In genomic region chr5:177987326-177987725, GRCh38 we compare ENCODE assay signal across 38 cellular contexts. TPM values are rescaled to one million over a fixed set of nuclear protein-coding genes. Genes with fewer than 3 reads are reported as not detected.
"Had no signal": no experiment of that assay in that cellular context is flagged by ENCODE, and none has a peak within 500 bp of the region (broad histone marks: within the 10 kb centered on the region; RNA-seq: fewer than 3 reads in every experiment).

No MANE protein-coding gene starts in this region.

- H3K27ac Mint-ChIP-seq: activated B cell treated with CpG ODN at 0.5 μM for 24 hours; activated CD4-positive, alpha-beta memory T cell treated with anti-CD3 and anti-CD28 coated beads for 36 hours; activated CD4-positive, alpha-beta T cell treated with anti-CD3 and anti-CD28 coated beads, Interleukin-2, amount 10 ng/mL, durations not matched to agents 7 days and 5 days; activated CD8-positive, alpha-beta T cell treated with anti-CD3 and anti-CD28 coated beads for 36 hours; activated naive CD4-positive, alpha-beta T cell treated with anti-CD3 and anti-CD28 coated beads for 36 hours; activated naive CD8-positive, alpha-beta T cell; activated naive CD8-positive, alpha-beta T cell treated with anti-CD3 and anti-CD28 coated beads, Interleukin-2, amount 10 ng/mL, durations not matched to agents 7 days and 5 days; activated naive CD8-positive, alpha-beta T cell treated with anti-CD3 and anti-CD28 coated beads, Interleukin-2, amount 50 U/mL, for 24 hours; activated T-cell treated with anti-CD3 and anti-CD28 coated beads, Interleukin-2, amount 50 U/mL, for 72 hours; activated T-helper 1 cell treated with anti-CD3 and anti-CD28 coated beads, Interleukin-12 subunit alpha, Interleukin-12 subunit beta, Interleukin-2, Interleukin-4 antibody, amounts not matched to agents 30 ng/mL and 10 ng/mL and 1 ng/mL, durations not matched to agents 14 hours and 24 hours and 36 hours; activated T-helper 17 cell treated with anti-CD3 and anti-CD28 coated beads, Interleukin-2, amount 50 U/mL, for 72 hours; brain; T-helper 1 cell treated with Interleukin-12 subunit alpha and Interleukin-12 subunit beta and Interleukin-4 antibody, amounts not matched to agents 30 μg/mL and 1 μg/mL, for 36 hours; T-helper 2 cell treated with Interferon-gamma antibody and Interleukin-4, amounts not matched to agents 5 μg/mL and 100 μg/mL, for 36 hours had no signal

- H3K27ac ChIP-seq: ascending aorta, cardiac muscle cell, VCaP had no signal

- H3K36me3 ChIP-seq: ascending aorta, cardiac muscle cell had no signal

- ATAC-seq: activated CD8-positive, alpha-beta T cell treated with anti-CD3 and anti-CD28 coated beads for 36 hours; activated naive CD8-positive, alpha-beta T cell treated with anti-CD3 and anti-CD28 coated beads, Interleukin-2, amount 50 U/mL, for 24 hours; activated T-cell treated with anti-CD3 and anti-CD28 coated beads, Interleukin-2, amount 50 U/mL, for 4 hours; activated T-cell treated with anti-CD3 and anti-CD28 coated beads, Interleukin-2, amount 50 U/mL, for 72 hours; activated T-helper 17 cell treated with anti-CD3 and anti-CD28 coated beads, Interleukin-2, amount 50 U/mL, for 72 hours had no signal

- H3K4me3 Mint-ChIP-seq: activated B cell treated with CpG ODN at 0.5 μM for 24 hours; activated CD4-positive, alpha-beta memory T cell treated with anti-CD3 and anti-CD28 coated beads for 36 hours; activated CD4-positive, alpha-beta T cell treated with anti-CD3 and anti-CD28 coated beads, Interleukin-2, amount 10 ng/mL, durations not matched to agents 7 days and 5 days; activated CD8-positive, alpha-beta T cell treated with anti-CD3 and anti-CD28 coated beads for 36 hours; activated naive CD4-positive, alpha-beta T cell treated with anti-CD3 and anti-CD28 coated beads for 36 hours; activated naive CD8-positive, alpha-beta T cell; activated naive CD8-positive, alpha-beta T cell treated with anti-CD3 and anti-CD28 coated beads, Interleukin-2, amount 10 ng/mL, durations not matched to agents 7 days and 5 days; activated naive CD8-positive, alpha-beta T cell treated with anti-CD3 and anti-CD28 coated beads, Interleukin-2, amount 50 U/mL, for 24 hours; activated T-cell treated with anti-CD3 and anti-CD28 coated beads, Interleukin-2, amount 50 U/mL, for 4 hours; activated T-cell treated with anti-CD3 and anti-CD28 coated beads, Interleukin-2, amount 50 U/mL, for 72 hours; activated T-helper 1 cell treated with anti-CD3 and anti-CD28 coated beads, Interleukin-12 subunit alpha, Interleukin-12 subunit beta, Interleukin-2, Interleukin-4 antibody, amounts not matched to agents 30 ng/mL and 10 ng/mL and 1 ng/mL, durations not matched to agents 14 hours and 24 hours and 36 hours; activated T-helper 17 cell treated with anti-CD3 and anti-CD28 coated beads, Interleukin-2, amount 50 U/mL, for 72 hours; brain; central memory CD8-positive, alpha-beta T cell; T-helper 1 cell treated with Interleukin-12 subunit alpha and Interleukin-12 subunit beta and Interleukin-4 antibody, amounts not matched to agents 30 μg/mL and 1 μg/mL, for 36 hours; T-helper 2 cell treated with Interferon-gamma antibody and Interleukin-4, amounts not matched to agents 5 μg/mL and 100 μg/mL, for 36 hours had no signal

- H3K36me3 Mint-ChIP-seq: activated CD4-positive, alpha-beta memory T cell treated with anti-CD3 and anti-CD28 coated beads for 36 hours; activated naive CD8-positive, alpha-beta T cell; activated naive CD8-positive, alpha-beta T cell treated with anti-CD3 and anti-CD28 coated beads, Interleukin-2, amount 10 ng/mL, durations not matched to agents 7 days and 5 days; brain had no signal

- DNase-seq: activated B cell treated with CpG ODN at 0.5 μM for 24 hours; activated CD4-positive, alpha-beta memory T cell treated with anti-CD3 and anti-CD28 coated beads for 36 hours; activated CD4-positive, alpha-beta T cell treated with anti-CD3 and anti-CD28 coated beads for 4 hours; activated CD4-positive, alpha-beta T cell treated with anti-CD3 and anti-CD28 coated beads, Interleukin-2, amount 10 ng/mL, durations not matched to agents 7 days and 5 days; activated CD4-positive, CD25-positive, alpha-beta regulatory T cell treated with anti-CD3 and anti-CD28 coated beads, Interleukin-2, amount 50 U/mL, for 72 hours; activated CD8-positive, alpha-beta memory T cell treated with anti-CD3 and anti-CD28 coated beads, Interleukin-2, amount 50 U/mL, for 4 hours; activated CD8-positive, alpha-beta T cell treated with anti-CD3 and anti-CD28 coated beads for 36 hours; activated effector memory CD4-positive, alpha-beta T cell treated with anti-CD3 and anti-CD28 coated beads, Interleukin-2, amount 50 U/mL, for 16 hours; activated gamma-delta T cell treated with Interleukin-2 at 50 U/mL for 16 hours; activated naive CD4-positive, alpha-beta T cell; activated naive CD4-positive, alpha-beta T cell treated with anti-CD3 and anti-CD28 coated beads for 36 hours; activated naive CD4-positive, alpha-beta T cell treated with anti-CD3 and anti-CD28 coated beads, Interleukin-2, amount 50 U/mL, for 16 hours; activated naive CD8-positive, alpha-beta T cell treated with anti-CD3 and anti-CD28 coated beads, Interleukin-2, amount 10 ng/mL, durations not matched to agents 7 days and 5 days; activated naive CD8-positive, alpha-beta T cell treated with anti-CD3 and anti-CD28 coated beads, Interleukin-2, amount 50 U/mL, for 24 hours; activated T-cell treated with anti-CD3 and anti-CD28 coated beads for 4 hours; activated T-cell treated with anti-CD3 and anti-CD28 coated beads, Interleukin-2, amount 50 U/mL, for 1 hour; activated T-cell treated with anti-CD3 and anti-CD28 coated beads, Interleukin-2, amount 50 U/mL, for 4 hours; activated T-cell treated with anti-CD3 and anti-CD28 coated beads, Interleukin-2, amount 50 U/mL, for 72 hours; amygdala; anterior cingulate cortex; caudate nucleus; cerebellar nuclear complex; T-helper 1 cell; T-helper 2 cell; T-helper 9 cell had no signal

- H3K4me3 ChIP-seq: ascending aorta, cardiac muscle cell had no signal

- H3K4me1 Mint-ChIP-seq: activated T-helper 17 cell treated with anti-CD3 and anti-CD28 coated beads, Interleukin-2, amount 50 U/mL, for 72 hours; central memory CD8-positive, alpha-beta T cell had no signal

- H3K4me1 ChIP-seq: ascending aorta had no signal

- H3K9me3 Mint-ChIP-seq: activated B cell treated with CpG ODN at 0.5 μM for 24 hours; activated CD4-positive, alpha-beta memory T cell treated with anti-CD3 and anti-CD28 coated beads for 36 hours; activated CD4-positive, alpha-beta T cell treated with anti-CD3 and anti-CD28 coated beads, Interleukin-2, amount 10 ng/mL, durations not matched to agents 7 days and 5 days; activated CD8-positive, alpha-beta T cell treated with anti-CD3 and anti-CD28 coated beads for 36 hours; activated naive CD4-positive, alpha-beta T cell treated with anti-CD3 and anti-CD28 coated beads for 36 hours; activated naive CD8-positive, alpha-beta T cell treated with anti-CD3 and anti-CD28 coated beads, Interleukin-2, amount 10 ng/mL, durations not matched to agents 7 days and 5 days; activated naive CD8-positive, alpha-beta T cell treated with anti-CD3 and anti-CD28 coated beads, Interleukin-2, amount 50 U/mL, for 24 hours; activated T-cell treated with anti-CD3 and anti-CD28 coated beads, Interleukin-2, amount 50 U/mL, for 4 hours; activated T-cell treated with anti-CD3 and anti-CD28 coated beads, Interleukin-2, amount 50 U/mL, for 72 hours; activated T-helper 1 cell treated with anti-CD3 and anti-CD28 coated beads, Interleukin-12 subunit alpha, Interleukin-12 subunit beta, Interleukin-2, Interleukin-4 antibody, amounts not matched to agents 30 ng/mL and 10 ng/mL and 1 ng/mL, durations not matched to agents 14 hours and 24 hours and 36 hours; activated T-helper 17 cell treated with anti-CD3 and anti-CD28 coated beads, Interleukin-2, amount 50 U/mL, for 72 hours; central memory CD8-positive, alpha-beta T cell; T-helper 1 cell treated with Interleukin-12 subunit alpha and Interleukin-12 subunit beta and Interleukin-4 antibody, amounts not matched to agents 30 μg/mL and 1 μg/mL, for 36 hours; T-helper 2 cell treated with Interferon-gamma antibody and Interleukin-4, amounts not matched to agents 5 μg/mL and 100 μg/mL, for 36 hours had no signal

- H3K9me3 ChIP-seq: ascending aorta had no signal

RNA-seq across cellular contexts. Expression of gene PROP1, which starts 8.7 kb away (rescaled TPM):
- total RNA-seq: activated B cell treated with CpG ODN at 0.5 μM for 24 hours; activated CD4-positive, alpha-beta memory T cell treated with anti-CD3 and anti-CD28 coated beads for 36 hours; activated CD4-positive, alpha-beta T cell treated with anti-CD3 and anti-CD28 coated beads, Interleukin-2, amount 10 ng/mL, durations not matched to agents 7 days and 5 days; activated CD8-positive, alpha-beta memory T cell treated with anti-CD3 and anti-CD28 coated beads for 36 hours; activated CD8-positive, alpha-beta T cell treated with anti-CD3 and anti-CD28 coated beads for 36 hours; activated naive CD4-positive, alpha-beta T cell treated with anti-CD3 and anti-CD28 coated beads for 36 hours; activated naive CD8-positive, alpha-beta T cell treated with anti-CD3 and anti-CD28 coated beads, Interleukin-2, amount 10 ng/mL, durations not matched to agents 7 days and 5 days; activated T-cell treated with anti-CD3 and anti-CD28 coated beads, Interleukin-2, amount 50 U/mL, for 4 hours; activated T-cell treated with anti-CD3 and anti-CD28 coated beads, Interleukin-2, amount 50 U/mL, for 72 hours; activated T-helper 1 cell treated with anti-CD3 and anti-CD28 coated beads, Interleukin-12 subunit alpha, Interleukin-12 subunit beta, Interleukin-2, Interleukin-4 antibody, amounts not matched to agents 30 ng/mL and 10 ng/mL and 1 ng/mL, durations not matched to agents 14 hours and 24 hours and 36 hours; activated T-helper 17 cell treated with anti-CD3 and anti-CD28 coated beads, Interleukin-2, amount 50 U/mL, for 72 hours; ascending aorta; bronchial epithelial cell; cardiac muscle cell; chondrocyte had no signal
